29 cellular contexts compared by ENCODE assay signal in genomic region chr17:50531428-50532025, GRCh38. TPM values are rescaled to one million over a fixed set of nuclear protein-coding genes. Genes with fewer than 3 reads are reported as not detected.
DNase-seq lines count a peak whose midpoint lies in the region; ATAC-seq and TF ChIP-seq lines count a peak whose summit lies in the region.
"Had no signal": no experiment of that assay in that cellular context is flagged by ENCODE, and none has a peak within 500 bp of the region (broad histone marks: within the 10 kb centered on the region; RNA-seq: fewer than 3 reads in every experiment).

No MANE protein-coding gene starts in this region.

- TF ChIP-seq CTCF in C4-2B (conservative IDR thresholded peaks at IDR 0.05) (no peak), GM23338 (conservative IDR thresholded peaks at IDR 0.05; ENCODE audit: low read depth in 2 of 2) (no peak), VCaP (conservative IDR thresholded peaks at IDR 0.05) (no peak), mesothelial cell of epicardium (IDR thresholded peaks at IDR 0.05; ENCODE audit: unreplicated experiment) (no peak)

- H3K27ac ChIP-seq in C4-2B = peak overlapping the region; percentile 100
- no peak overlapping the region for H3K27ac ChIP-seq in GM23338 (ENCODE audit: low read depth)
- H3K27ac ChIP-seq in VCaP = peak overlapping the region; percentile 100
- H3K27ac ChIP-seq: coronary artery, neutrophil, sigmoid colon had no signal

- no peak overlapping the region for H3K27ac Mint-ChIP-seq in GM23338
- H3K27ac Mint-ChIP-seq in mesothelial cell of epicardium = peak overlapping the region; percentile 68
- H3K27ac Mint-ChIP-seq: activated CD4-positive, alpha-beta memory T cell treated with anti-CD3 and anti-CD28 coated beads, Interleukin-2, amount 10 ng/mL, durations not matched to agents 7 days and 5 days; activated naive CD8-positive, alpha-beta T cell treated with anti-CD3 and anti-CD28 coated beads for 36 hours; H9; stimulated activated memory B cell treated with anti-CD40 and anti-IgM and Interleukin-4, amounts not matched to agents 10 μg/mL and 1 μg/mL and 100 μg/mL, for 72 hours; T-helper 1 cell treated with Interleukin-12 subunit alpha and Interleukin-12 subunit beta and Interleukin-4 antibody, amounts not matched to agents 30 μg/mL and 1 μg/mL, for 36 hours had no signal

- H3K79me2 ChIP-seq in GM23338 (replicated peaks; ENCODE audit: insufficient read depth) = no peaks in the 10 kb centered on the region

- H3K4me2 ChIP-seq in GM23338 = peak overlapping the region; percentile 96

- H3K4me1 ChIP-seq in GM23338 (ENCODE audit: insufficient read depth) = peaks cover 12% of the 10 kb centered on the region

- H3K9me2 ChIP-seq in GM23338 (ENCODE audit: insufficient read depth) = peaks cover 3% of the 10 kb centered on the region; the same call in 1 of the 2 replicates
- H3K9me2 ChIP-seq: SK-N-SH had no signal

- H3K27me3 Mint-ChIP-seq in GM23338 (ENCODE audit: insufficient read depth, low read depth, poor library complexity) (peaks cover 35% of the 10 kb centered on the region), mesothelial cell of epicardium (ENCODE audit: low read depth) (peaks cover 7% of the 10 kb centered on the region)

- H3K36me3 Mint-ChIP-seq in GM23338 (ENCODE audit: low read depth) = peaks cover 3% of the 10 kb centered on the region; the same call in 1 of the 3 replicates
- H3K36me3 Mint-ChIP-seq in mesothelial cell of epicardium = peaks cover 5% of the 10 kb centered on the region
- H3K36me3 Mint-ChIP-seq: activated naive CD8-positive, alpha-beta T cell treated with anti-CD3 and anti-CD28 coated beads for 36 hours; stimulated activated memory B cell treated with anti-CD40 and anti-IgM and Interleukin-4, amounts not matched to agents 10 μg/mL and 1 μg/mL and 100 μg/mL, for 72 hours had no signal

- peak overlapping the region; percentile 82; the same call in 1 of the 3 replicates for H3K4me3 Mint-ChIP-seq in GM23338
- peak overlapping the region; percentile 79 for H3K4me3 Mint-ChIP-seq in mesothelial cell of epicardium
- H3K4me3 Mint-ChIP-seq: activated CD4-positive, alpha-beta memory T cell treated with anti-CD3 and anti-CD28 coated beads, Interleukin-2, amount 10 ng/mL, durations not matched to agents 7 days and 5 days; activated naive CD8-positive, alpha-beta T cell treated with anti-CD3 and anti-CD28 coated beads for 36 hours; effector memory CD8-positive, alpha-beta T cell; stimulated activated memory B cell treated with anti-CD40 and anti-IgM and Interleukin-4, amounts not matched to agents 10 μg/mL and 1 μg/mL and 100 μg/mL, for 72 hours; T-helper 1 cell treated with Interleukin-12 subunit alpha and Interleukin-12 subunit beta and Interleukin-4 antibody, amounts not matched to agents 30 μg/mL and 1 μg/mL, for 36 hours had no signal

- H3K36me3 ChIP-seq in GM23338 (ENCODE audit: insufficient read depth) = no peaks in the 10 kb centered on the region
- H3K36me3 ChIP-seq: neutrophil, prostate gland, sigmoid colon, suprapubic skin had no signal

- peaks cover 28% of the 10 kb centered on the region for H3K27me3 ChIP-seq in GM23338 (ENCODE audit: insufficient read depth)

- H2AFZ ChIP-seq in GM23338 = peak overlapping the region; percentile 98; the same call in 1 of the 2 replicates

- H3K4me1 Mint-ChIP-seq in GM23338 = peaks cover 29% of the 10 kb centered on the region
- peaks cover 43% of the 10 kb centered on the region for H3K4me1 Mint-ChIP-seq in mesothelial cell of epicardium

- H3K9me3 Mint-ChIP-seq in GM23338 = no peaks in the 10 kb centered on the region; the same call in 2 of the 3 replicates
- H3K9me3 Mint-ChIP-seq in mesothelial cell of epicardium = no peaks in the 10 kb centered on the region
- H3K9me3 Mint-ChIP-seq: activated CD4-positive, alpha-beta memory T cell treated with anti-CD3 and anti-CD28 coated beads, Interleukin-2, amount 10 ng/mL, durations not matched to agents 7 days and 5 days; activated naive CD8-positive, alpha-beta T cell treated with anti-CD3 and anti-CD28 coated beads for 36 hours; effector memory CD8-positive, alpha-beta T cell; H9; stimulated activated memory B cell treated with anti-CD40 and anti-IgM and Interleukin-4, amounts not matched to agents 10 μg/mL and 1 μg/mL and 100 μg/mL, for 72 hours; T-helper 1 cell treated with Interleukin-12 subunit alpha and Interleukin-12 subunit beta and Interleukin-4 antibody, amounts not matched to agents 30 μg/mL and 1 μg/mL, for 36 hours had no signal

- DNase-seq in GM23338 (ENCODE audit: low spot score) (no peak), mesothelial cell of epicardium (ENCODE audit: low spot score in 2 of 2, unreplicated experiment in 2 of 2) (no peak), A172 (ENCODE audit: low spot score) (no peak), AML-193 (lab: John Stamatoyannopoulos, UW) (no peak)
- DNase-seq in activated T-cell treated with anti-CD3 and anti-CD28 coated beads, Interleukin-2, amount 50 U/mL, for 1 hour = no peak
- DNase-seq: activated CD4-positive, alpha-beta memory T cell treated with anti-CD3 and anti-CD28 coated beads, Interleukin-2, amount 10 ng/mL, durations not matched to agents 7 days and 5 days; activated CD4-positive, alpha-beta T cell treated with anti-CD3 and anti-CD28 coated beads for 1 hour; activated naive CD8-positive, alpha-beta T cell treated with anti-CD3 and anti-CD28 coated beads for 36 hours; aorta; C1 segment of cervical spinal cord; effector memory CD8-positive, alpha-beta T cell; H9; head of caudate nucleus; NCI-H146; NCI-H526; RPMI8226; sigmoid colon; SK-N-SH; stimulated activated CD4-positive, alpha-beta T cell treated with anti-CD3 and anti-CD28 coated beads, Interleukin-4, amount 100 ng/mL, for 24 hours had no signal

- H3F3A ChIP-seq in GM23338 (replicated peaks; ENCODE audit: low read depth) = 0 out of 2 replicates have a peak, but pooled peaks cover 4% of the 10 kb centered on the region

- no peaks in the 10 kb centered on the region for H4K20me1 ChIP-seq in GM23338 (replicated peaks; ENCODE audit: insufficient read depth)

- peak overlapping the region; percentile 86 for H3K4me3 ChIP-seq in GM23338
- H3K4me3 ChIP-seq: coronary artery, sigmoid colon had no signal

- ATAC-seq in GM23338 (no peak), GM19397 (IDR thresholded peaks at IDR 0.05; ENCODE audit: unreplicated experiment) (no peak)
- ATAC-seq: effector memory CD8-positive, alpha-beta T cell; stimulated activated memory B cell treated with anti-CD40 and anti-IgM and Interleukin-4, amounts not matched to agents 10 μg/mL and 1 μg/mL and 100 μg/mL, for 72 hours had no signal

TF ChIP-seq in GM23338, 12 proteins besides CTCF, POLR2A, EP300 and RAD21 (continues in another document):
- TF ChIP-seq EZH2phosphoT487 (IDR thresholded peaks at IDR 0.05; ENCODE audit: unreplicated experiment) (no peak), JUNB (IDR thresholded peaks at IDR 0.05; ENCODE audit: unreplicated experiment) (no peak), EZH2 (IDR thresholded peaks at IDR 0.05; ENCODE audit: low read depth, unreplicated experiment) (no peak), ZNF114 (CRISPR knock-in tag; IDR thresholded peaks at IDR 0.05) (no peak), POLR2AphosphoS5 (IDR thresholded peaks at IDR 0.05; ENCODE audit: low read depth) (no peak), ZNF331 (CRISPR knock-in tag; IDR thresholded peaks at IDR 0.05; ENCODE audit: low read depth) (no peak), NANOG (IDR thresholded peaks at IDR 0.05; ENCODE audit: borderline replicate concordance) (no peak)

RNA-seq across cellular contexts. Expression of gene EPN3, which starts 1.0 kb away (rescaled TPM):
- total RNA-seq in GM23338 (2014; rRNA removed; shearing (Covaris generic)) = 7.7 and 13.7 TPM in 2 replicates
- polyA plus RNA-seq in GM23338 (2016; fragmentation: Nextera tagmentation; extraction: Ambion mirVana) = 2.2 and 2.3 TPM in 2 replicates
- 14.2 to 15.1 TPM (median 14.7 TPM) in 3 replicates for total RNA-seq in mesothelial cell of epicardium
- total RNA-seq in A172 (2014; rRNA removed; shearing (Covaris generic)) = 0.14 TPM in 1 of 2 replicates, not detected in the other
- total RNA-seq: activated CD4-positive, alpha-beta memory T cell treated with anti-CD3 and anti-CD28 coated beads, Interleukin-2, amount 10 ng/mL, durations not matched to agents 7 days and 5 days; activated naive CD8-positive, alpha-beta T cell treated with anti-CD3 and anti-CD28 coated beads for 36 hours; aorta; lung microvascular endothelial cell; sigmoid colon had no signal

RNA-seq across cellular contexts. Expression of gene SPATA20, which starts 15.4 kb away (rescaled TPM):
- total RNA-seq in GM23338 (2014; rRNA removed; shearing (Covaris generic)) = 17.4 and 32.7 TPM in 2 replicates
- polyA plus RNA-seq in GM23338 (2016; fragmentation: Nextera tagmentation; extraction: Ambion mirVana) = 12.5 and 13.8 TPM in 2 replicates
- 71.3 to 71.7 TPM (median 71.4 TPM) in 3 replicates for total RNA-seq in mesothelial cell of epicardium
- total RNA-seq in A172 (2014; rRNA removed; shearing (Covaris generic)) = 80.7 and 97.7 TPM in 2 replicates

RNA-seq across cellular contexts. Expression of gene MYCBPAP, which starts 23.3 kb away (rescaled TPM):
- total RNA-seq in GM23338 (2014; rRNA removed; shearing (Covaris generic)) = 0.63 and 4.6 TPM in 2 replicates
- polyA plus RNA-seq in GM23338 (2016; fragmentation: Nextera tagmentation; extraction: Ambion mirVana) = 1.7 and 1.8 TPM in 2 replicates
- 5.1 to 6.5 TPM (median 6.1 TPM) in 3 replicates for total RNA-seq in mesothelial cell of epicardium
- not detected in 2 replicates for total RNA-seq in A172 (2014; rRNA removed; shearing (Covaris generic))

RNA-seq across cellular contexts. Expression of gene CACNA1G, which starts 29.0 kb away (rescaled TPM):
- 3.6 and 5.1 TPM in 2 replicates for total RNA-seq in GM23338 (2014; rRNA removed; shearing (Covaris generic))
- 1.1 and 1.4 TPM in 2 replicates for polyA plus RNA-seq in GM23338 (2016; fragmentation: Nextera tagmentation; extraction: Ambion mirVana)
- 26.1 to 29.0 TPM (median 26.9 TPM) in 3 replicates for total RNA-seq in mesothelial cell of epicardium
- total RNA-seq in A172 (2014; rRNA removed; shearing (Covaris generic)) = 0.17 and 0.81 TPM in 2 replicates
- total RNA-seq: activated CD4-positive, alpha-beta memory T cell treated with anti-CD3 and anti-CD28 coated beads, Interleukin-2, amount 10 ng/mL, durations not matched to agents 7 days and 5 days; lung microvascular endothelial cell had no signal
- polyA plus RNA-seq: aorta had no signal

RNA-seq across cellular contexts. Expression of gene RSAD1, which starts 52.9 kb away (rescaled TPM):
- total RNA-seq in GM23338 (2014; rRNA removed; shearing (Covaris generic)) = 27.5 and 28.7 TPM in 2 replicates
- polyA plus RNA-seq in GM23338 (2016; fragmentation: Nextera tagmentation; extraction: Ambion mirVana) = 16.5 and 18.4 TPM in 2 replicates
- 40.1 to 40.8 TPM (median 40.7 TPM) in 3 replicates for total RNA-seq in mesothelial cell of epicardium
- 16.0 and 16.6 TPM in 2 replicates for total RNA-seq in A172 (2014; rRNA removed; shearing (Covaris generic))
